20 cellular contexts compared by ENCODE assay signal in genomic region chrX:52424658-52425057, GRCh38. TPM values are rescaled to one million over a fixed set of nuclear protein-coding genes. Genes with fewer than 3 reads are reported as not detected.
DNase-seq lines count a peak whose midpoint lies in the region; ATAC-seq and TF ChIP-seq lines count a peak whose summit lies in the region.
"Had no signal": no experiment of that assay in that cellular context is flagged by ENCODE, and none has a peak within 500 bp of the region (broad histone marks: within the 10 kb centered on the region; RNA-seq: fewer than 3 reads in every experiment).

No MANE protein-coding gene starts in this region.

- no peak overlapping the region for H3K18ac ChIP-seq in trophoblast cell (ENCODE audit: low read length)

- H3K4ac ChIP-seq in trophoblast cell (ENCODE audit: low read depth, low read length) = no peak overlapping the region

- H3K23ac ChIP-seq in trophoblast cell (ENCODE audit: low read length) = no peak overlapping the region

- H4K91ac ChIP-seq in trophoblast cell (ENCODE audit: low read depth, low read length) = no peak overlapping the region

- H3K4me2 ChIP-seq in trophoblast cell (ENCODE audit: low read length) = no peak overlapping the region

- no peak overlapping the region for H3K27ac ChIP-seq in trophoblast cell (ENCODE audit: low read depth, low read length)
- H3K27ac ChIP-seq: skin epidermis, suprapubic skin had no signal

- no CpG with 5 or more reads among the region's 1 CpG for WGBS in trophoblast cell (ENCODE audit: extremely low coverage, insufficient coverage, insufficient read length)

- no peaks in the 10 kb centered on the region for H3K27me3 ChIP-seq in trophoblast cell (ENCODE audit: insufficient read depth, low read length)
- H3K27me3 ChIP-seq: BE2C, suprapubic skin had no signal

- no peak overlapping the region for H2BK12ac ChIP-seq in trophoblast cell (ENCODE audit: low read length)

- H2AFZ ChIP-seq in trophoblast cell (ENCODE audit: insufficient read depth, low read length, poor library complexity) = no peak overlapping the region

- no peak for ATAC-seq in HG03521 (IDR thresholded peaks at IDR 0.05; ENCODE audit: unreplicated experiment)
- ATAC-seq in HG03354 (IDR thresholded peaks at IDR 0.05; ENCODE audit: poor library complexity, severe bottlenecking, unreplicated experiment) = no peak

- no peak overlapping the region for H3K9ac ChIP-seq in trophoblast cell (ENCODE audit: low read length)

- no peak overlapping the region for H4K12ac ChIP-seq in trophoblast cell (ENCODE audit: low read depth, low read length)

- H4K8ac ChIP-seq in trophoblast cell (ENCODE audit: low read depth, low read length) = no peak overlapping the region

- H3K4me3 ChIP-seq in epithelial cell of esophagus (ENCODE audit: low read length) (no peak overlapping the region), trophoblast cell (ENCODE audit: low read depth, low read length) (no peak overlapping the region)
- H3K4me3 ChIP-seq: skin epidermis, suprapubic skin had no signal

- H3K79me2 ChIP-seq in trophoblast cell (ENCODE audit: control insufficient read depth, insufficient read depth, low read length, poor library complexity) = no peaks in the 10 kb centered on the region

- peak; percentile 9 for DNase-seq in GM03348 (ENCODE audit: low spot score)
- DNase-seq in RPMI7951 (ENCODE audit: low read depth) = peak; percentile 70
- peak; percentile 1 for DNase-seq in epithelial cell of esophagus (ENCODE audit: low read depth)
- DNase-seq in trophoblast cell = peak; percentile 28 to 53
- no peak for DNase-seq in CD1c-positive myeloid dendritic cell (ENCODE audit: extremely low spot score)
- no peak for DNase-seq in retina
- DNase-seq: activated CD4-positive, alpha-beta T cell treated with anti-CD3 and anti-CD28 coated beads, Interleukin-2, amount 10 ng/mL, durations not matched to agents 24 days and 14 days; activated CD8-positive, alpha-beta memory T cell treated with anti-CD3 and anti-CD28 coated beads, Interleukin-2, amount 50 U/mL, for 4 hours; activated effector memory CD4-positive, alpha-beta T cell treated with Interleukin-2 at 50 U/mL for 16 hours; BE2C; GF-D8; Kasumi-1; NCI-H1417 treated with DMSO at 0.1 percent for 48 hours; NCI-H774; stimulated activated CD4-positive, alpha-beta T cell treated with anti-CD3 and anti-CD28 coated beads, Interleukin-4, amount 100 ng/mL, for 24 hours had no signal

- H3K9me3 ChIP-seq in trophoblast cell (ENCODE audit: insufficient read depth, low read depth, low read length) = no peaks in the 10 kb centered on the region
- H3K9me3 ChIP-seq: BE2C, suprapubic skin had no signal

- no peak overlapping the region for H2BK5ac ChIP-seq in trophoblast cell (ENCODE audit: low read depth, low read length, poor library complexity)

- peaks cover 0 to 6% of the 10 kb centered on the region in 2 experiments for H3K4me1 ChIP-seq in trophoblast cell (ENCODE audit: control insufficient read depth in 1 of 2, insufficient read depth in 2 of 2, low read length in 2 of 2)
- H3K4me1 ChIP-seq: BE2C, suprapubic skin had no signal

- no peak for TF ChIP-seq CTCF in epithelial cell of esophagus (IDR thresholded peaks at IDR 0.05; ENCODE audit: insufficient read depth, low read depth, low read length, missing control alignments)

- H3K79me1 ChIP-seq in trophoblast cell (ENCODE audit: low read length) = no peaks in the 10 kb centered on the region

- no peaks in the 10 kb centered on the region for H3K36me3 ChIP-seq in trophoblast cell (ENCODE audit: control insufficient read depth in 1 of 2, insufficient read depth in 2 of 2, low read length in 2 of 2)
- H3K36me3 ChIP-seq: BE2C, suprapubic skin had no signal

- no peak overlapping the region for H2AK5ac ChIP-seq in trophoblast cell (ENCODE audit: low read length)

- H2BK120ac ChIP-seq in trophoblast cell (ENCODE audit: insufficient read depth, low read length, poor library complexity) = no peak overlapping the region

- H3K14ac ChIP-seq in trophoblast cell (ENCODE audit: low read length) = no peak overlapping the region

RNA-seq across cellular contexts. Expression of gene XAGE2, which starts 55.8 kb away (rescaled TPM):
- not detected in 2 replicates for total RNA-seq in RPMI7951 (2014; rRNA removed; shearing (Covaris generic))
- polyA plus RNA-seq in trophoblast cell (2013) = 218 and 229 TPM in 2 replicates
- total RNA-seq: activated CD4-positive, alpha-beta T cell treated with anti-CD3 and anti-CD28 coated beads, Interleukin-2, amount 10 ng/mL, durations not matched to agents 24 days and 14 days; osteoblast; suprapubic skin had no signal

Comparison
In these comparisons a context has a peak if more than half of its experiments do, and no peak if none do; other contexts are left out.
1. DNase-seq: peak in GM03348 (single experiment), RPMI7951 (single experiment), epithelial cell of esophagus (single experiment) and trophoblast cell (2 of 2); none in CD1c-positive myeloid dendritic cell (single experiment) and retina (single experiment).